In the genomic region with DNA sequence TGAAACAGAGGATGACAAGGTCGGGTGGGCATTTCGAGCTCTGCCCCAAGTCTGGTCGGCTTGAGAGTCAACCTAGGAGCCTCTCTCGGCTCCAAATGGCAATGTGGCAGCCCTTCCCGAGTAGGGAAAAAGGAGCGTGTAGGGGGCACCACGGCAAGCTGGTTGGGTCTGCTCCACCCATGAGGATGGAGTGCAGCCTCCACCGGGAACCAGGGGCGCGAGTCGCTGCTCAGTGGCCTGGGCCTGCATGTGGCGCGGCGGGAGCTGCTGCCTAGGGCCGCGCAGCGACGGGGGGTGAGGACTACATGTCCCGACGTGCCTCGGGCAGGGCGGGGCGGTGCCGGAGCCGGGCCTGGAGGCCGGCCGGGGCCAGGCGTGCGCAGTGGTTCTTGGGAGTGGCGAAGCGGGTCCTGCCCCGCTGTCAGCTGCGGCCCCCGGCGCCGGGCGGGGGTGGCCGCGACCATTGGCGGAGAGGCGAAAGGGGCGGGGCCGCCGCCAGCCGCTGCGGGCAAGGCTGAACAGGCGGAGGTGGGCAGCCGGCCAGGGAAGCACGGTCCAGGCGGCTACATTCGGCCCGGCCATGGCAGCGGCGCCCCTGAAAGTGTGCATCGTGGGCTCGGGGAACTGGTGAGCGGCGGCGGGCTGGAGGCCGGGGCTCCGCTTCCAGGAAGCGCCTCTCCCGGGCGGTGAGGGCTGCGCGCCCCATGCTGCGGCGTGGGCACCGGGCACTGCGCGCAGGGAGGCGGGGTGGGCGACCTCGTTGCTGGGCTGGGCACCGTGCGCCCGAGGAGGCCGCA, we compare ENCODE assay signal across 8 cellular contexts. TPM values are rescaled to one million over a fixed set of nuclear protein-coding genes. Genes with fewer than 3 reads are reported as not detected.
DNase-seq lines count a peak whose midpoint lies in the region; ATAC-seq and TF ChIP-seq lines count a peak whose summit lies in the region.

A gene (plus strand): TSS at position 489 of the 797 bp plus-strand sequence. CDS start 92 bp downstream, at position 581.

- intact Hi-C loops in tibial artery (cut with DNase I; ENCODE audit: low total_unique reads) = no loop called here

- no peaks in the 10 kb centered on the region for H3K27me3 Mint-ChIP-seq in activated naive CD8-positive, alpha-beta T cell treated with anti-CD3 and anti-CD28 coated beads, Interleukin-2, amount 50 U/mL, for 24 hours

- H3K79me2 ChIP-seq in parathyroid adenoma = peaks cover 8% of the 10 kb centered on the region

- TF ChIP-seq CTCF in GM12865 (IDR thresholded peaks at IDR 0.05; ENCODE audit: insufficient read depth, low read depth, low read length, missing control alignments) = no peak
- TF ChIP-seq CTCF in cardiac muscle cell (IDR thresholded peaks at IDR 0.05; ENCODE audit: low read depth, low read length) = no peak
- TF ChIP-seq CTCF in parathyroid adenoma (IDR thresholded peaks at IDR 0.05) = no peak
- peak in 1 of 2 experiments; percentile 3 for TF ChIP-seq CTCF in tibial artery (IDR thresholded peaks at IDR 0.05)

- ATAC-seq in HG02763 (IDR thresholded peaks at IDR 0.05; ENCODE audit: unreplicated experiment) = peak; percentile 100
- ATAC-seq in activated naive CD8-positive, alpha-beta T cell treated with anti-CD3 and anti-CD28 coated beads, Interleukin-2, amount 50 U/mL, for 24 hours = peak; percentile 100

- no peak within 1 kb of the TSS for H3K9ac ChIP-seq in parathyroid adenoma

- H3K4me3 ChIP-seq in GM12865 (ENCODE audit: low read depth, low read length) (peak within 1 kb of the TSS; percentile 90), cardiac muscle cell (peak within 1 kb of the TSS; percentile 66), parathyroid adenoma (ENCODE audit: low read depth, low read length) (peak within 1 kb of the TSS; percentile 69), tibial artery (peak within 1 kb of the TSS; percentile 81 to 89)

- H3K27ac Mint-ChIP-seq in activated naive CD8-positive, alpha-beta T cell treated with anti-CD3 and anti-CD28 coated beads, Interleukin-2, amount 50 U/mL, for 24 hours = peak within 1 kb of the TSS; percentile 76

- H3K9me3 Mint-ChIP-seq in activated naive CD8-positive, alpha-beta T cell treated with anti-CD3 and anti-CD28 coated beads, Interleukin-2, amount 50 U/mL, for 24 hours = peaks cover 9% of the 10 kb centered on the region

- no peaks in the 10 kb centered on the region for H3K36me3 ChIP-seq in cardiac muscle cell
- no peaks in the 10 kb centered on the region for H3K36me3 ChIP-seq in parathyroid adenoma (ENCODE audit: control insufficient read depth, insufficient read depth, low read length)
- no peaks in the 10 kb centered on the region for H3K36me3 ChIP-seq in tibial artery

- H2AFZ ChIP-seq in parathyroid adenoma = peak within 1 kb of the TSS; percentile 94

- peak within 1 kb of the TSS; percentile 93 for H3K4me3 Mint-ChIP-seq in activated naive CD8-positive, alpha-beta T cell treated with anti-CD3 and anti-CD28 coated beads, Interleukin-2, amount 50 U/mL, for 24 hours

- no peaks in the 10 kb centered on the region for H3K36me3 Mint-ChIP-seq in activated naive CD8-positive, alpha-beta T cell treated with anti-CD3 and anti-CD28 coated beads, Interleukin-2, amount 50 U/mL, for 24 hours (ENCODE audit: low read depth)

- H3K4me1 Mint-ChIP-seq in activated naive CD8-positive, alpha-beta T cell treated with anti-CD3 and anti-CD28 coated beads, Interleukin-2, amount 50 U/mL, for 24 hours = peaks cover 32% of the 10 kb centered on the region

- H3K27me3 ChIP-seq in cardiac muscle cell (peaks cover 19% of the 10 kb centered on the region), parathyroid adenoma (ENCODE audit: control insufficient read depth, insufficient read depth, low read length) (no peaks in the 10 kb centered on the region), tibial artery (no peaks in the 10 kb centered on the region)

- DNase-seq in GM12865 (ENCODE audit: low read depth) = peak; percentile 96
- peak; percentile 89 to 90 (median 89) for DNase-seq in NCI-H1417 (lab: John Stamatoyannopoulos, UW)
- peak; percentile 92 for DNase-seq in SW480 (ENCODE audit: low spot score)
- peak; percentile 93 for DNase-seq in activated naive CD8-positive, alpha-beta T cell treated with anti-CD3 and anti-CD28 coated beads, Interleukin-2, amount 50 U/mL, for 24 hours
- DNase-seq in cardiac muscle cell (ENCODE audit: low read depth in 1 of 2, low spot score in 1 of 2) = peak; percentile 96 to 97
- peak; percentile 92 to 98 for DNase-seq in tibial artery

- H3K4me2 ChIP-seq in parathyroid adenoma (ENCODE audit: low read length) = peak within 1 kb of the TSS; percentile 69

- H3K9me3 ChIP-seq in cardiac muscle cell (ENCODE audit: low read depth) (no peaks in the 10 kb centered on the region), parathyroid adenoma (ENCODE audit: control insufficient read depth, low read length) (no peaks in the 10 kb centered on the region), tibial artery (peaks cover 0 to 3% (median 0%) of the 10 kb centered on the region in 3 donors)

- H3K4me1 ChIP-seq in cardiac muscle cell (ENCODE audit: low read depth) (no peaks in the 10 kb centered on the region), parathyroid adenoma (peaks cover 33% of the 10 kb centered on the region), tibial artery (peaks cover 0 to 49% (median 32%) of the 10 kb centered on the region in 4 donors)

- H3K27ac ChIP-seq in cardiac muscle cell (no peak within 1 kb of the TSS), parathyroid adenoma (peak within 1 kb of the TSS; percentile 69), tibial artery (peak within 1 kb of the TSS; percentile 67 to 84)

RNA-seq across cellular contexts. Expression of the gene that starts here (rescaled TPM):
- total RNA-seq in cardiac muscle cell = 16.2 and 20.1 TPM in 2 replicates
- polyA plus RNA-seq in cardiac muscle cell = 19.4 and 22.1 TPM in 2 replicates
